Comparison of ENCODE assay signal across 19 cellular contexts in the genomic region with DNA sequence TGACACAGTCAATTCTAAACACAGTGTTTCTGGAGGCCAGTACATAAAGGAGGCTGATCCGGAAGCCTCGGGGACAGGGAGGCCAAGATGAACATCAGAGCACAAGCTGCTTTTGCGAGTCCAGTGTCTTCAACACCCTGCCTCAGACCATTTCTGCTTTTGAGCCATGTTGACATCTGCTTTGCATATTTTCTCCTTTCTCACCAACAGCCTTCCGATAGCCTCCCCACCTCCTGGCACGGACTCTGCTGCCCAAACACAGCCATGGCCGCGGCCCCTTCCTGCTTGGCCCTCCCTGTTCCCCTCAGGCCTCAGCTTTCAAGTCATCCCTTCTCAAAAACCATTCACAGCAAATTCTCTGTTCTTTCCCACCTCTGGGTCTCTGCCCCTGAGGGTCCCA. TPM values are rescaled to one million over a fixed set of nuclear protein-coding genes. Genes with fewer than 3 reads are reported as not detected.
DNase-seq lines count a peak whose midpoint lies in the region; ATAC-seq and TF ChIP-seq lines count a peak whose summit lies in the region.
"Had no signal": no experiment of that assay in that cellular context is flagged by ENCODE, and none has a peak within 500 bp of the region (broad histone marks: within the 10 kb centered on the region; RNA-seq: fewer than 3 reads in every experiment).

No MANE protein-coding gene starts in this region.

- no peak for TF ChIP-seq CTCF in HL-60 (IDR thresholded peaks at IDR 0.05; ENCODE audit: insufficient read depth, low read length)
- TF ChIP-seq CTCF in coronary artery (IDR thresholded peaks at IDR 0.05): no peak
- TF ChIP-seq CTCF in lower lobe of right lung (IDR thresholded peaks at IDR 0.05): no peak

- H3K9me3 ChIP-seq in lower lobe of right lung (no peaks in the 10 kb centered on the region), subcutaneous abdominal adipose tissue (ENCODE audit: control insufficient read depth in 5 of 5, low read length in 5 of 5) (no peaks in the 10 kb centered on the region)

- DNase-seq in HL-60 (ENCODE audit: low read depth in 1 of 2, low spot score in 1 of 2) (peak in 1 of 2 experiments; percentile 70), coronary artery (ENCODE audit: low spot score) (peak; percentile 73), lower lobe of right lung (peak; percentile 78), GDM1 (lab: John Stamatoyannopoulos, UW) (no peak)
- DNase-seq: cortex of kidney; erythroblast; H7; immature natural killer cell; mesendoderm; NCI-H1436 treated with DMSO at 0.1 percent for 48 hours; NCI-H774; sigmoid colon; stimulated activated CD4-positive, alpha-beta T cell treated with anti-CD3 and anti-CD28 coated beads, Interleukin-1b, Interleukin-23, amount 100 ng/mL, for 48 hours had no signal

- no peak overlapping the region for H3K4me3 ChIP-seq in HL-60 (replicated peaks; ENCODE audit: insufficient read depth, low read length)
- peak overlapping the region; percentile 2 for H3K4me3 ChIP-seq in coronary artery
- peak overlapping the region; percentile 38 for H3K4me3 ChIP-seq in lower lobe of right lung
- peak overlapping the region in 3 of 5 donors; percentile 2 to 13 (median 8) for H3K4me3 ChIP-seq in subcutaneous abdominal adipose tissue (ENCODE audit: low read depth in 1 of 5, low read length in 5 of 5)

- H3K9ac ChIP-seq in subcutaneous abdominal adipose tissue (ENCODE audit: low read length in 5 of 5): no peak overlapping the region

- peak; percentile 36 to 45 for ATAC-seq in lower lobe of right lung
- ATAC-seq in GM21737 (IDR thresholded peaks at IDR 0.05; ENCODE audit: unreplicated experiment): no peak
- ATAC-seq in GM19035 (IDR thresholded peaks at IDR 0.05; ENCODE audit: unreplicated experiment): no peak
- ATAC-seq: activated naive CD4-positive, alpha-beta T cell treated with anti-CD3 and anti-CD28 coated beads, Interleukin-2, amount 50 U/mL, for 72 hours had no signal

- H3K27ac ChIP-seq in HL-60 (replicated peaks) (peak overlapping the region; percentile 40), coronary artery (peak overlapping the region in 1 of 2 donors; percentile 63), lower lobe of right lung (peak overlapping the region; percentile 18), subcutaneous abdominal adipose tissue (ENCODE audit: low read depth, low read length) (no peak overlapping the region)

- H3K4me1 ChIP-seq in lower lobe of right lung (peaks cover 39% of the 10 kb centered on the region), subcutaneous abdominal adipose tissue (ENCODE audit: control insufficient read depth in 5 of 5, insufficient read depth in 5 of 5, low read length in 5 of 5) (peaks cover 2 to 30% (median 10%) of the 10 kb centered on the region in 5 donors)

- H3K27me3 ChIP-seq in HL-60 (ENCODE audit: insufficient read depth, poor library complexity, severe bottlenecking) (no peaks in the 10 kb centered on the region), lower lobe of right lung (ENCODE audit: low read depth) (peaks cover 19% of the 10 kb centered on the region), subcutaneous abdominal adipose tissue (ENCODE audit: control insufficient read depth in 5 of 5, insufficient read depth in 4 of 5, low read length in 5 of 5) (peaks cover 5 to 24% (median 19%) of the 10 kb centered on the region in 5 donors)

- H3K36me3 ChIP-seq in lower lobe of right lung: peaks cover 7% of the 10 kb centered on the region
- H3K36me3 ChIP-seq in subcutaneous abdominal adipose tissue (ENCODE audit: control insufficient read depth in 5 of 5, insufficient read depth in 5 of 5, low read length in 5 of 5): peaks cover 0 to 12% (median 0%) of the 10 kb centered on the region in 5 donors
- H3K36me3 ChIP-seq: sigmoid colon had no signal

- intact Hi-C loops in lower lobe of right lung (cut with DNase I): loop anchor here (10.0 kb wide), 1 partner anchor 49 kb away; a partner anchor contains a TSS

RNA-seq across cellular contexts. Expression of a gene that starts 3.6 kb away (rescaled TPM):
- 35.4 TPM for total RNA-seq in lower lobe of right lung
- total RNA-seq: activated naive CD4-positive, alpha-beta T cell treated with anti-CD3 and anti-CD28 coated beads, Interleukin-2, amount 50 U/mL, for 72 hours; glomerular endothelial cell; LHCN-M2 had no signal

RNA-seq across cellular contexts. Expression of a gene that starts 7.9 kb away (rescaled TPM):
- total RNA-seq in lower lobe of right lung: 21.2 TPM

RNA-seq across cellular contexts. Expression of a gene that starts 25.4 kb away (rescaled TPM):
- total RNA-seq in lower lobe of right lung: 65.6 TPM

RNA-seq across cellular contexts. Expression of a gene that starts 44.1 kb away (rescaled TPM):
- 30.6 TPM for total RNA-seq in lower lobe of right lung

RNA-seq across cellular contexts. Expression of a gene that starts 53.4 kb away (rescaled TPM):
- 40.9 TPM for total RNA-seq in lower lobe of right lung

Comparison
In these comparisons a context has a peak if more than half of its experiments do, and no peak if none do; other contexts are left out.
1. ATAC-seq: peak in lower lobe of right lung (2 of 2); none in GM21737 (single experiment) and GM19035 (single experiment).